In the genomic region with DNA sequence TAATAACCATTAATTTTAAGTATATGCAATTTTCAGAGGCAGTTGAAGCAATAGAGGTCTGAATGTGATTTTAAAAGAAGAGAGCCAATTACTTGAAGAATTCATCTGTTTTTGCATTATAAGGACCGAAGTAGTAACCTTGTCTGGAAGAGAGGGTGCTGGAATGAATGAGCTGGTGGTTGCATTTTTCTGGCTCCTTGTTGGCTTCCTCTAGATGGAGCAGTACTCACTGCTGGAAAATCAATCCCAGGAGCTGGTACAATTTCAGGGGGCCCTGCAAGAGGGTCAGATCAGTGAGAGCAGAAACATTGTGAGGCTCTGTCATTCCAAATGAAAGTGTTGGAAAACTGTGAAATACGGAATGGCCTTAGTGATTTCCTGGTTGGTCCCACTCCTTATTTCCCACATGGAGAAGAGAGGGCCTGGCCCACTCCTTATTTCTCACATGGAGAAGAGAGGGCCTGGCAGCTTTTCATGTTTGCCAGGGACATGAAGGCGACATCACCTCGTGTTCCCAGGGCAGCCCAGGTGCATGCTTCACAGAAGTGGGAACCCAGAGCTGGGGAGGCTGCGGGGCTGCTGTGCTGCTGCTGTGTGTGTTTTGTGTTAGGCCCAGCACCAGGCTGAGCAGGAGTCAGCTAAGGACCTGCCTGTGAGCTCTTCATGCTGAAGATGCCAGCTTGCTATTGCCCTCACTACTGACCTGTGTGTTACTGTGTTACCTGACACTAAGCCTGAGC, we compare ENCODE assay signal across 27 cellular contexts.
DNase-seq lines count a peak whose midpoint lies in the region; ATAC-seq, FAIRE-seq and TF ChIP-seq lines count a peak whose summit lies in the region.
"Had no signal": no experiment of that assay in that cellular context is flagged by ENCODE, and none has a peak within 500 bp of the region (broad histone marks: within the 10 kb centered on the region; RNA-seq: fewer than 3 reads in every experiment).

No MANE protein-coding gene starts in this region.

- H3K36me3 Mint-ChIP-seq in WTC11 (peaks cover 14% of the 10 kb centered on the region), neural progenitor cell (no peaks in the 10 kb centered on the region)

- H3K9ac ChIP-seq in HepG2 (ENCODE audit: insufficient read depth, low read depth, low read length) = no peak overlapping the region
- H3K9ac ChIP-seq in neural progenitor cell = no peak overlapping the region
- H3K9ac ChIP-seq: GM23248 had no signal

- H3K9me3 ChIP-seq in HepG2 (ENCODE audit: low read length) (no peaks in the 10 kb centered on the region), right lobe of liver (no peaks in the 10 kb centered on the region), neural progenitor cell (ENCODE audit: low read depth) (no peaks in the 10 kb centered on the region)
- H3K9me3 ChIP-seq: SJCRH30 had no signal

- H3K27ac Mint-ChIP-seq in WTC11 (no peak overlapping the region), neural progenitor cell (peak overlapping the region; percentile 36)

- H3K4me1 ChIP-seq in HepG2 (ENCODE audit: insufficient read depth, low read length) (no peaks in the 10 kb centered on the region), right lobe of liver (no peaks in the 10 kb centered on the region), neural progenitor cell (no peaks in the 10 kb centered on the region)
- H3K4me1 ChIP-seq: SJCRH30 had no signal

- TF ChIP-seq POLR2A in HepG2 (IDR thresholded peaks at IDR 0.05; ENCODE audit: insufficient read depth in 1 of 2, low read depth in 2 of 2, low read length in 2 of 2) (no peak), right lobe of liver (IDR thresholded peaks at IDR 0.05) (no peak)

- in situ Hi-C loops in HepG2 (cut with HindIII; ENCODE audit: extremely low pct_ligation_motif_present, low pct_unique_long_range_greater_than_20kb) = loop anchor here (25.0 kb wide), 2 partner anchors 389 to 436 kb away; no protein-coding TSS in a partner anchor

- H3K79me2 ChIP-seq in HepG2 (ENCODE audit: insufficient read depth, low read length) (no peaks in the 10 kb centered on the region), neural progenitor cell (ENCODE audit: low read depth) (no peaks in the 10 kb centered on the region)

- no peak for FAIRE-seq in HepG2 (lab: Jason Lieb, UNC)
- FAIRE-seq: GM12891 had no signal

- no peak overlapping the region for H3K4me3 ChIP-seq in HepG2 (replicated peaks in 1 of 3; ENCODE audit: insufficient read depth in 1 of 3, low read depth in 2 of 3, low read length in 3 of 3)
- H3K4me3 ChIP-seq in right lobe of liver = no peak overlapping the region
- H3K4me3 ChIP-seq in neural progenitor cell = no peak overlapping the region
- H3K4me3 ChIP-seq: GM23248, SJCRH30 had no signal

- POLR2A ChIA-PET in HepG2 (lab: Yijun Ruan, JAX) = no interaction called here
- POLR2A ChIA-PET in WTC11 (lab: Charles Lee) = no interaction called here

- H3K27me3 Mint-ChIP-seq in WTC11 (ENCODE audit: low read depth) (no peaks in the 10 kb centered on the region), neural progenitor cell (ENCODE audit: insufficient read depth, low read depth) (no peaks in the 10 kb centered on the region)
- H3K27me3 Mint-ChIP-seq: CD4-positive, alpha-beta memory T cell had no signal

- H4K20me1 ChIP-seq in HepG2 (ENCODE audit: insufficient read depth, low read length) (no peaks in the 10 kb centered on the region), neural progenitor cell (ENCODE audit: low read depth) (no peaks in the 10 kb centered on the region)

- H2AFZ ChIP-seq in HepG2 (ENCODE audit: low read length) (no peak overlapping the region), neural progenitor cell (replicated peaks) (no peak overlapping the region)
- H2AFZ ChIP-seq: GM23248 had no signal

- H3K36me3 ChIP-seq in HepG2 (replicated peaks in 1 of 2; ENCODE audit: control insufficient read depth in 1 of 2, insufficient read depth in 2 of 2, low read length in 2 of 2) = no peaks in the 10 kb centered on the region
- H3K36me3 ChIP-seq in right lobe of liver = no peaks in the 10 kb centered on the region
- H3K36me3 ChIP-seq in neural progenitor cell = no peaks in the 10 kb centered on the region
- H3K36me3 ChIP-seq: SJCRH30 had no signal

- H3K4me2 ChIP-seq in HepG2 (ENCODE audit: low read depth, low read length) (no peak overlapping the region), neural progenitor cell (no peak overlapping the region)

- intact Hi-C loops in HepG2 (cut with micrococcal nuclease; ENCODE audit: unreplicated experiment) = loop anchor here (5.0 kb wide), 1 partner anchor 399 kb away; no protein-coding TSS in a partner anchor
- intact Hi-C loops in right lobe of liver (cut with DNase I) = no loop called here

- peak; percentile 39; the same call in 1 of the 3 replicates for ATAC-seq in HepG2
- no peak for ATAC-seq in right lobe of liver
- ATAC-seq in WTC11 = peak; percentile 51; the same call in 1 of the 2 replicates
- ATAC-seq in HG03520 (IDR thresholded peaks at IDR 0.05; ENCODE audit: unreplicated experiment) = no peak
- ATAC-seq in GM19467 (IDR thresholded peaks at IDR 0.05; ENCODE audit: unreplicated experiment) = no peak
- no peak for ATAC-seq in GM21390 (IDR thresholded peaks at IDR 0.05; ENCODE audit: unreplicated experiment)
- ATAC-seq: PC-3, Right ventricle myocardium inferior, SK-N-SH treated with all-trans-retinoic acid at 6 μM for 48 hours had no signal

- peaks cover 4% of the 10 kb centered on the region; the same call in 1 of the 2 replicates for H3K9me3 Mint-ChIP-seq in WTC11
- H3K9me3 Mint-ChIP-seq in neural progenitor cell = no peaks in the 10 kb centered on the region

- TF ChIP-seq RAD21 in HepG2 (CRISPR knock-in tag; IDR thresholded peaks at IDR 0.05) = no peak

- TF ChIP-seq EP300 in HepG2 (IDR thresholded peaks at IDR 0.05; ENCODE audit: low read depth in 2 of 2, low read length in 2 of 2) (no peak), HepG2 (CRISPR knock-in tag; IDR thresholded peaks at IDR 0.05; ENCODE audit: borderline replicate concordance) (no peak)

- no peaks in the 10 kb centered on the region for H3F3A ChIP-seq in neural progenitor cell (ENCODE audit: low read depth)

- H3K27me3 ChIP-seq in HepG2 (ENCODE audit: control insufficient read depth in 1 of 2, insufficient read depth in 2 of 2, low read length in 2 of 2) = peaks cover 0 to 4% of the 10 kb centered on the region in 2 experiments; a peak in 1 of 5 replicates
- H3K27me3 ChIP-seq in right lobe of liver = no peaks in the 10 kb centered on the region
- H3K27me3 ChIP-seq in neural progenitor cell = no peaks in the 10 kb centered on the region
- H3K27me3 ChIP-seq: SJCRH30 had no signal

- no peak for TF ChIP-seq CTCF in HepG2 (CRISPR knock-in tag; IDR thresholded peaks at IDR 0.05)
- no peak for TF ChIP-seq CTCF in right lobe of liver (IDR thresholded peaks at IDR 0.05)
- no peak for TF ChIP-seq CTCF in WTC11 (IDR thresholded peaks at IDR 0.05)
- peak; percentile 23 for TF ChIP-seq CTCF in neural progenitor cell (IDR thresholded peaks at IDR 0.05)

- 0% methylated on average over 5 of the region's 5 CpGs for WGBS in HepG2 (ENCODE audit: low lambda C conversion rate)
- 28% methylated on average over 5 of the region's 5 CpGs for WGBS in right lobe of liver (ENCODE audit: insufficient coverage, low coverage, low lambda C conversion rate, missing lambda C conversion rate)

- H3K4me1 Mint-ChIP-seq in WTC11 (no peaks in the 10 kb centered on the region), neural progenitor cell (no peaks in the 10 kb centered on the region)

- H3K4me3 Mint-ChIP-seq in WTC11 (no peak overlapping the region), neural progenitor cell (no peak overlapping the region)
- H3K4me3 Mint-ChIP-seq: CD4-positive, alpha-beta memory T cell had no signal

- DNase-seq in HepG2 (ENCODE audit: low spot score) (no peak), right lobe of liver (no peak), WTC11 (ENCODE audit: low spot score) (no peak), neural progenitor cell (ENCODE audit: low spot score) (no peak)
- no peak for DNase-seq in effector CD8-positive, alpha-beta T cell (lab: John Stamatoyannopoulos, UW)
- DNase-seq: C1 segment of cervical spinal cord; CD4-positive, alpha-beta memory T cell; DMS 273 treated with DMSO at 0.1 percent for 48 hours; DMS79 treated with DMSO at 0.1 percent for 48 hours; GF-D8; GM23248; HCEC 1CT; NCI-H1092; NCI-H1417 treated with DMSO at 0.1 percent for 48 hours; NCI-H1694 treated with DMSO at 0.1 percent for 48 hours; NCI-H2107; NCI-H524; NCI-H748 treated with DMSO at 0.1 percent for 48 hours; NK-92 treated with Interleukin-12 subunit alpha and Interleukin-12 subunit beta, amount 100 ng/mL, for 24 hours; PC-3; SJCRH30 had no signal

- H3K27ac ChIP-seq in HepG2 (ENCODE audit: extremely low read length, insufficient read depth, low read length) (no peak overlapping the region), right lobe of liver (no peak overlapping the region), neural progenitor cell (no peak overlapping the region)
- H3K27ac ChIP-seq: GM23248, SJCRH30 had no signal

- CTCF ChIA-PET in HepG2 (lab: Yijun Ruan, JAX; ENCODE audit: low intra/inter-chr PET ratio, low total read pairs) = no interaction called here
- CTCF ChIA-PET in WTC11 (lab: Charles Lee) = interaction anchor here (0.7 to 1.8 kb wide), 7 partner anchors 8 to 622 kb away, joined by 3 to 9 read pairs (median 5); no protein-coding TSS in a partner anchor

- no TSS peak for BruUV-seq in HepG2 (replicated peaks; lab: Mats Ljungman, UMichigan)

TF ChIP-seq in HepG2, 621 proteins besides CTCF, POLR2A, EP300 and RAD21:
- no peak for TF ChIP-seq MTF1 (CRISPR knock-in tag; IDR thresholded peaks at IDR 0.05)

TF ChIP-seq in WTC11, 78 proteins besides CTCF, POLR2A, EP300 and RAD21 (continues in another document):
- no peak for TF ChIP-seq SP1 (CRISPR knock-in tag; conservative IDR thresholded peaks at IDR 0.05)

Comparison
In these comparisons a context has a peak if more than half of its experiments do, and no peak if none do; other contexts are left out.
1. ATAC-seq: peak in HepG2 (single experiment) and WTC11 (single experiment); none in right lobe of liver (0 of 4), HG03520 (single experiment), GM19467 (single experiment) and GM21390 (single experiment).